In genomic region chr7:122881324-122881723, GRCh38 we compare ENCODE assay signal across 32 cellular contexts. TPM values are rescaled to one million over a fixed set of nuclear protein-coding genes. Genes with fewer than 3 reads are reported as not detected.
DNase-seq lines count a peak whose midpoint lies in the region; ATAC-seq and TF ChIP-seq lines count a peak whose summit lies in the region.
"Had no signal": no experiment of that assay in that cellular context is flagged by ENCODE, and none has a peak within 500 bp of the region (broad histone marks: within the 10 kb centered on the region; RNA-seq: fewer than 3 reads in every experiment).

No MANE protein-coding gene starts in this region.

- no peak for ATAC-seq in Right ventricle myocardium inferior
- no peak for ATAC-seq in GM18502 (IDR thresholded peaks at IDR 0.05; ENCODE audit: poor library complexity, unreplicated experiment)
- ATAC-seq in activated CD8-positive, alpha-beta T cell treated with anti-CD3 and anti-CD28 coated beads for 36 hours, result no peak
- ATAC-seq: A549; activated naive CD4-positive, alpha-beta T cell treated with anti-CD3 and anti-CD28 coated beads, Interleukin-2, amount 50 U/mL, for 72 hours had no signal

- peak overlapping the region; percentile 6 for H3K4me3 ChIP-seq in left ventricle myocardium inferior
- H3K4me3 ChIP-seq: A549, prostate gland, SJSA1 had no signal

- no peaks in the 10 kb centered on the region for H3K36me3 ChIP-seq in left ventricle myocardium inferior
- H3K36me3 ChIP-seq: breast epithelium, neutrophil, prostate gland, WERI-Rb-1 had no signal

- no peaks in the 10 kb centered on the region for H3K27me3 ChIP-seq in left ventricle myocardium inferior (ENCODE audit: low read depth)
- H3K27me3 ChIP-seq: breast epithelium, SJSA1 had no signal

- TF ChIP-seq CTCF in left ventricle myocardium inferior (IDR thresholded peaks at IDR 0.05; ENCODE audit: borderline replicate concordance), result no peak
- no peak for TF ChIP-seq CTCF in GM10266 (IDR thresholded peaks at IDR 0.05; ENCODE audit: control insufficient read depth, insufficient read depth, low read depth, missing control alignments)
- TF ChIP-seq CTCF in activated CD8-positive, alpha-beta T cell treated with anti-CD3 and anti-CD28 coated beads for 36 hours (IDR thresholded peaks at IDR 0.05), result no peak

- no peaks in the 10 kb centered on the region for H3K9me3 ChIP-seq in left ventricle myocardium inferior (replicated peaks)
- H3K9me3 ChIP-seq: A549, breast epithelium, neutrophil, prostate gland, SJSA1 had no signal

- DNase-seq in left ventricle myocardium inferior, result no peak
- DNase-seq in Right ventricle myocardium inferior (ENCODE audit: missing footprints), result no peak
- peak; percentile 7 for DNase-seq in amniotic epithelial cell (ENCODE audit: low read depth)
- peak; percentile 16 for DNase-seq in inferior parietal cortex (ENCODE audit: extremely low spot score)
- DNase-seq in GM10266 (ENCODE audit: extremely low spot score), result no peak
- no peak for DNase-seq in T-helper 2 cell
- DNase-seq in activated CD8-positive, alpha-beta T cell treated with anti-CD3 and anti-CD28 coated beads for 36 hours, result no peak
- DNase-seq: activated CD4-positive, alpha-beta T cell treated with anti-CD3 and anti-CD28 coated beads for 4 hours; activated CD8-positive, alpha-beta memory T cell treated with anti-CD3 and anti-CD28 coated beads for 24 hours; activated T-cell treated with anti-CD3 and anti-CD28 coated beads for 4 hours; CD4-positive, alpha-beta memory T cell; DMS 273 treated with DMSO at 0.1 percent for 48 hours; effector CD4-positive, alpha-beta T cell; HCEC 1CT; Kasumi-1; midbrain; naive B cell; NCI-H1436 treated with DMSO at 0.1 percent for 48 hours; NCI-H2081 treated with DMSO at 0.1 percent for 48 hours; NCI-H748 treated with DMSO at 0.1 percent for 48 hours; stimulated activated CD4-positive, alpha-beta T cell treated with anti-CD3 and anti-CD28 coated beads, Interleukin-15, amount 100 ng/mL, for 24 hours; stimulated activated CD4-positive, alpha-beta T cell treated with anti-CD3 and anti-CD28 coated beads, Interleukin-4, amount 100 ng/mL, for 4 hours; WERI-Rb-1 had no signal

- intact Hi-C loops in left ventricle myocardium inferior (cut with micrococcal nuclease) (loop anchor here (10.0 kb wide), 1 partner anchor 77 kb away; no protein-coding TSS in a partner anchor), Right ventricle myocardium inferior (cut with DNase I) (no loop called here)
- intact Hi-C loops in activated CD8-positive, alpha-beta T cell treated with anti-CD3 and anti-CD28 coated beads for 36 hours (cut with micrococcal nuclease), result no loop called here

- H3K4me1 ChIP-seq in left ventricle myocardium inferior, result peaks cover 61% of the 10 kb centered on the region
- H3K4me1 ChIP-seq: breast epithelium, prostate gland had no signal

- POLR2A ChIA-PET in activated CD8-positive, alpha-beta T cell treated with anti-CD3 and anti-CD28 coated beads for 36 hours (lab: Charles Lee), result no interaction called here

- peaks cover 1% of the 10 kb centered on the region for H3K4me1 Mint-ChIP-seq in activated CD8-positive, alpha-beta T cell treated with anti-CD3 and anti-CD28 coated beads for 36 hours (ENCODE audit: low read depth)

- no peak overlapping the region for H3K27ac Mint-ChIP-seq in activated CD8-positive, alpha-beta T cell treated with anti-CD3 and anti-CD28 coated beads for 36 hours
- H3K27ac Mint-ChIP-seq: activated naive CD4-positive, alpha-beta T cell treated with anti-CD3 and anti-CD28 coated beads, Interleukin-2, amount 50 U/mL, for 72 hours; B cell; CD4-positive, alpha-beta memory T cell; naive B cell; type B pancreatic cell had no signal

- H3K4me3 Mint-ChIP-seq in activated CD8-positive, alpha-beta T cell treated with anti-CD3 and anti-CD28 coated beads for 36 hours, result no peak overlapping the region
- H3K4me3 Mint-ChIP-seq: B cell; CD4-positive, alpha-beta memory T cell; naive B cell; type B pancreatic cell had no signal

- H3K9me3 Mint-ChIP-seq in activated CD8-positive, alpha-beta T cell treated with anti-CD3 and anti-CD28 coated beads for 36 hours, result no peaks in the 10 kb centered on the region
- H3K9me3 Mint-ChIP-seq: naive B cell, type B pancreatic cell had no signal

- no peak overlapping the region for H3K27ac ChIP-seq in left ventricle myocardium inferior (replicated peaks)
- H3K27ac ChIP-seq: A549, breast epithelium, neutrophil, prostate gland, SJSA1, WERI-Rb-1 had no signal

- CTCF ChIA-PET in activated CD8-positive, alpha-beta T cell treated with anti-CD3 and anti-CD28 coated beads for 36 hours (lab: Charles Lee), result no interaction called here

- H3K27me3 Mint-ChIP-seq in activated CD8-positive, alpha-beta T cell treated with anti-CD3 and anti-CD28 coated beads for 36 hours, result peaks cover 20% of the 10 kb centered on the region

- no peaks in the 10 kb centered on the region for H3K36me3 Mint-ChIP-seq in activated CD8-positive, alpha-beta T cell treated with anti-CD3 and anti-CD28 coated beads for 36 hours (ENCODE audit: low read depth)
- H3K36me3 Mint-ChIP-seq: CD4-positive, alpha-beta memory T cell; naive B cell; type B pancreatic cell had no signal

RNA-seq across cellular contexts. Expression of gene CADPS2, which starts 4.9 kb away (rescaled TPM):
- total RNA-seq in left ventricle myocardium inferior (11.9 TPM), Right ventricle myocardium inferior (20.8 TPM)
- not detected for total RNA-seq in activated CD8-positive, alpha-beta T cell treated with anti-CD3 and anti-CD28 coated beads for 36 hours
- total RNA-seq: activated naive CD4-positive, alpha-beta T cell treated with anti-CD3 and anti-CD28 coated beads, Interleukin-2, amount 50 U/mL, for 72 hours; B cell; CD4-positive, alpha-beta memory T cell had no signal

Comparison
In these comparisons a context has a peak if more than half of its experiments do, and no peak if none do; other contexts are left out.
1. DNase-seq: peak in amniotic epithelial cell (single experiment) and inferior parietal cortex (single experiment); none in left ventricle myocardium inferior (single experiment), Right ventricle myocardium inferior (single experiment), GM10266 (single experiment), T-helper 2 cell (0 of 5) and activated CD8-positive, alpha-beta T cell treated with anti-CD3 and anti-CD28 coated beads for 36 hours (single experiment).
2. RNA of gene CADPS2, which starts 4.9 kb away (total RNA-seq): 20.8 TPM in Right ventricle myocardium inferior (single experiment) and 11.9 TPM in left ventricle myocardium inferior (single experiment); not detected in activated CD8-positive, alpha-beta T cell treated with anti-CD3 and anti-CD28 coated beads for 36 hours; every median in the first group is over 10 times any median in the second.